In genomic region chr18:76468345-76469275, GRCh38 we compare ENCODE assay signal across 15 cellular contexts. TPM values are rescaled to one million over a fixed set of nuclear protein-coding genes. Genes with fewer than 3 reads are reported as not detected.
DNase-seq lines count a peak whose midpoint lies in the region; ATAC-seq and TF ChIP-seq lines count a peak whose summit lies in the region.
"Had no signal": no experiment of that assay in that cellular context is flagged by ENCODE, and none has a peak within 500 bp of the region (broad histone marks: within the 10 kb centered on the region; RNA-seq: fewer than 3 reads in every experiment).

No MANE protein-coding gene starts in this region.

- H3K4me1 ChIP-seq in GM23248 (ENCODE audit: insufficient read depth), result peaks cover 25% of the 10 kb centered on the region

- no peak overlapping the region for H2AFZ ChIP-seq in GM23248
- H2AFZ ChIP-seq: hepatocyte had no signal

- WGBS in GM23248 (ENCODE audit: low coverage in 1 of 2, low lambda C conversion rate in 2 of 2, missing lambda C conversion rate in 2 of 2), 2 experiments, result 89 to 93% methylated on average over 16 of the region's 16 CpGs

- H3K27ac ChIP-seq in GM23248, result no peak overlapping the region
- no peak overlapping the region for H3K27ac ChIP-seq in dorsolateral prefrontal cortex
- H3K27ac ChIP-seq: hepatocyte, KMS-11 had no signal

- peaks cover 98% of the 10 kb centered on the region for H3K79me2 ChIP-seq in GM23248 (ENCODE audit: insufficient read depth)

- H3K9me2 ChIP-seq in GM23248 (ENCODE audit: insufficient read depth), result no peaks in the 10 kb centered on the region

- H3K4me1 Mint-ChIP-seq in activated T-cell treated with anti-CD3 and anti-CD28 coated beads, Interleukin-2, amount 50 U/mL, for 24 hours (ENCODE audit: low read depth), result peaks cover 29% of the 10 kb centered on the region
- peaks cover 29% of the 10 kb centered on the region for H3K4me1 Mint-ChIP-seq in activated naive CD8-positive, alpha-beta T cell treated with anti-CD3 and anti-CD28 coated beads, Interleukin-2, amount 10 ng/mL, durations not matched to agents 7 days and 5 days

- intact Hi-C loops in sciatic nerve (cut with DNase I) (no loop called here), dorsolateral prefrontal cortex (cut with DNase I) (no loop called here)

- DNase-seq in activated T-cell treated with anti-CD3 and anti-CD28 coated beads, Interleukin-2, amount 50 U/mL, for 24 hours, result no peak
- no peak for DNase-seq in activated T-cell treated with anti-CD3 and anti-CD28 coated beads, Interleukin-2, amount 50 U/mL, for 1 hour
- DNase-seq in GM23248 (no peak), sciatic nerve (ENCODE audit: low spot score) (peak; percentile 56), dorsolateral prefrontal cortex (no peak), putamen (ENCODE audit: low spot score) (no peak), activated gamma-delta T cell treated with Interleukin-2 at 50 U/mL for 16 hours (no peak)
- no peak for DNase-seq in activated naive CD8-positive, alpha-beta T cell treated with anti-CD3 and anti-CD28 coated beads, Interleukin-2, amount 10 ng/mL, durations not matched to agents 7 days and 5 days
- DNase-seq: amygdala, erythroblast, H9, NCI-H1930, NCI-H524 treated with DMSO at 0.1 percent for 48 hours had no signal

- H3F3A ChIP-seq in GM23248 (ENCODE audit: insufficient read depth), result no peaks in the 10 kb centered on the region

- peak overlapping the region; percentile 47 for H3K4me2 ChIP-seq in GM23248 (ENCODE audit: unreplicated experiment)
- H3K4me2 ChIP-seq: hepatocyte, KMS-11 had no signal

- H3K9ac ChIP-seq in GM23248, result no peak overlapping the region
- H3K9ac ChIP-seq: KMS-11 had no signal

- H3K4me3 Mint-ChIP-seq in activated T-cell treated with anti-CD3 and anti-CD28 coated beads, Interleukin-2, amount 50 U/mL, for 24 hours, result peak overlapping the region; percentile 69
- H3K4me3 Mint-ChIP-seq in activated naive CD8-positive, alpha-beta T cell treated with anti-CD3 and anti-CD28 coated beads, Interleukin-2, amount 10 ng/mL, durations not matched to agents 7 days and 5 days, result peak overlapping the region; percentile 85
- H3K4me3 Mint-ChIP-seq: H9 had no signal

- H3K27me3 Mint-ChIP-seq in activated T-cell treated with anti-CD3 and anti-CD28 coated beads, Interleukin-2, amount 50 U/mL, for 24 hours, result no peaks in the 10 kb centered on the region
- no peaks in the 10 kb centered on the region for H3K27me3 Mint-ChIP-seq in activated naive CD8-positive, alpha-beta T cell treated with anti-CD3 and anti-CD28 coated beads, Interleukin-2, amount 10 ng/mL, durations not matched to agents 7 days and 5 days

- POLR2A ChIA-PET in activated naive CD8-positive, alpha-beta T cell treated with anti-CD3 and anti-CD28 coated beads, Interleukin-2, amount 10 ng/mL, durations not matched to agents 7 days and 5 days (lab: Charles Lee), result interaction anchor here (0.7 kb wide), 4 partner anchors 8 to 735 kb away, joined by 3 to 6 read pairs (median 5); no protein-coding TSS in a partner anchor

- no peak for ATAC-seq in activated naive CD8-positive, alpha-beta T cell treated with anti-CD3 and anti-CD28 coated beads, Interleukin-2, amount 10 ng/mL, durations not matched to agents 7 days and 5 days (ENCODE audit: low read depth)
- ATAC-seq in sciatic nerve, result no peak

- no peaks in the 10 kb centered on the region for H3K9me3 Mint-ChIP-seq in activated T-cell treated with anti-CD3 and anti-CD28 coated beads, Interleukin-2, amount 50 U/mL, for 24 hours
- H3K9me3 Mint-ChIP-seq in activated naive CD8-positive, alpha-beta T cell treated with anti-CD3 and anti-CD28 coated beads, Interleukin-2, amount 10 ng/mL, durations not matched to agents 7 days and 5 days, result no peaks in the 10 kb centered on the region
- H3K9me3 Mint-ChIP-seq: H9 had no signal

- in situ Hi-C loops in GM23248 (cut with MboI), result no loop called here

- no peak overlapping the region for H3K4me3 ChIP-seq in GM23248
- H3K4me3 ChIP-seq in dorsolateral prefrontal cortex, result no peak overlapping the region
- H3K4me3 ChIP-seq: hepatocyte had no signal

- TF ChIP-seq CTCF in dorsolateral prefrontal cortex (IDR thresholded peaks at IDR 0.05 in 54 of 56, conservative IDR thresholded peaks at IDR 0.05 in 2 of 56; ENCODE audit: low read depth in 1 of 56, partially characterized antibody in 56 of 56), result no peak

- no peaks in the 10 kb centered on the region for H3K36me3 ChIP-seq in GM23248 (ENCODE audit: low read depth)

- H3K27ac Mint-ChIP-seq in activated T-cell treated with anti-CD3 and anti-CD28 coated beads, Interleukin-2, amount 50 U/mL, for 24 hours, result peak overlapping the region; percentile 4
- H3K27ac Mint-ChIP-seq in activated naive CD8-positive, alpha-beta T cell treated with anti-CD3 and anti-CD28 coated beads, Interleukin-2, amount 10 ng/mL, durations not matched to agents 7 days and 5 days, result peak overlapping the region; percentile 91

- H3K9me3 ChIP-seq in GM23248 (ENCODE audit: low read depth), result no peaks in the 10 kb centered on the region

- H3K27me3 ChIP-seq in GM23248 (replicated peaks; ENCODE audit: insufficient read depth), result no peaks in the 10 kb centered on the region
- peaks cover 0 to 33% (median 0%) of the 10 kb centered on the region in 45 donors for H3K27me3 ChIP-seq in dorsolateral prefrontal cortex
- H3K27me3 ChIP-seq: hepatocyte had no signal

- no peaks in the 10 kb centered on the region for H3K36me3 Mint-ChIP-seq in activated T-cell treated with anti-CD3 and anti-CD28 coated beads, Interleukin-2, amount 50 U/mL, for 24 hours (ENCODE audit: low read depth)
- H3K36me3 Mint-ChIP-seq in activated naive CD8-positive, alpha-beta T cell treated with anti-CD3 and anti-CD28 coated beads, Interleukin-2, amount 10 ng/mL, durations not matched to agents 7 days and 5 days, result no peaks in the 10 kb centered on the region

- H4K20me1 ChIP-seq in GM23248 (ENCODE audit: insufficient read depth), result no peaks in the 10 kb centered on the region

RNA-seq across cellular contexts. Expression of gene ZNF516, which starts 26.4 kb away (rescaled TPM):
- 18.0 and 29.4 TPM in 2 replicates for total RNA-seq in GM23248 (2014; rRNA removed; shearing (Covaris generic))
- 16.1 and 17.8 TPM in 2 replicates for polyA plus RNA-seq in GM23248 (2016; fragmentation: Nextera tagmentation; extraction: Ambion mirVana)
- total RNA-seq in activated naive CD8-positive, alpha-beta T cell treated with anti-CD3 and anti-CD28 coated beads, Interleukin-2, amount 10 ng/mL, durations not matched to agents 7 days and 5 days, result 1 to 10 TPM; 6.9 to 8.0 TPM
- total RNA-seq in sciatic nerve, result 53.5 TPM
- 10 to 100 TPM; 11.2 to 62.4 (median 28.3) TPM for total RNA-seq in dorsolateral prefrontal cortex
